23 cellular contexts compared by ENCODE assay signal in the genomic region with DNA sequence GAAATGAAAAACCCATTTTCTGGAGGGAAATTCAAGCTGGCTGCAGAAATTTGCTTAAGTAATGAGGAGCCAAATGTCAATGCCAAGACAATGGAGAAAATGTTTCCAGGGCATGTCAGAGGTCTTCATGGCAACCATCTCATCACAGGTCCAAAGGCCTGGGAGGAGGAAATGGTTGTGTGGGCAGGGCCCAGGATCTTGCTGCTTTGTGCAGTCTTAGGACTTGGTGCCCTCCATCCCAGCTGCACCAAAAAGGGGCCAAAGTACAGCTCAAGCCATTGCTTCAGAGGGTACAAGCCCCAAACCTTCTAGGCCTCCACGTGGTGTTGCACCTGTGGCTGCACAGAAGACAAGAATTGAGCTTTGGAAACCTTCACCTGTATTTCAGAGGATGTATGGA.
"Had no signal": no experiment of that assay in that cellular context is flagged by ENCODE, and none has a peak within 500 bp of the region (broad histone marks: within the 10 kb centered on the region; RNA-seq: fewer than 3 reads in every experiment).

No MANE protein-coding gene starts in this region.

- H3K27ac ChIP-seq: RWPE1 had no signal

- H3K36me3 ChIP-seq: MG63 had no signal

- DNase-seq: IMR-90, Karpas-422, KG1, MG63, NCI-H1092, NCI-H1105 treated with DMSO at 0.1 percent for 48 hours, NCI-H1417 treated with DMSO at 0.1 percent for 48 hours, NCI-H146, NCI-H187, NCI-H2029, NCI-H2081 treated with DMSO at 0.1 percent for 48 hours, NCI-H2171, NCI-H226, NCI-H446, NCI-H510A, NCI-H524 treated with DMSO at 0.1 percent for 48 hours, NCI-H69, NCI-H774, SHP77, SK-N-SH, SW 1271 had no signal

- H3K4me3 ChIP-seq: MG63 had no signal

- H3K9me3 ChIP-seq: SK-N-SH had no signal

- ATAC-seq: HepG2 had no signal

- H3K27me3 ChIP-seq: MG63 had no signal
